In the genomic region with DNA sequence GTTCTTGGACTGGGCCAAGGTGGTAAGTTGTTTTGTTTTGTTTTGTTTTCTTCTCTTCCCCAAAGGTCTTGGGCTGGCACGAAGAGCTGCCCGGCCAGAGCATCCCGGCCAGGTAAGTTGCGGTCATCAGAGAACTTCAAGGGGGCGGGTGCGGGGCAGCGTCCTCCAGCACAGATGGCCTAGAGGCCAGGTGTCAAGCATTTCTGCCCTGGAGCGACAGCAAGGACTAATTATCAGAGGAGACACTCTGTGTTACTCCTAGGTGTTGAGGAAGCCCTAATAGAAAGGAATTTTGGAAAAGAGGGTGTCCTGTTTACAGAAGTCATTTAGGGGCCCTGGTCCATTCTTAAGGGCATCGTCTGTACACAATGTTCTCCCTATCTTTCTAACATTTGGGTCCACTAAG, we compare ENCODE assay signal across 8 cellular contexts. TPM values are rescaled to one million over a fixed set of nuclear protein-coding genes. Genes with fewer than 3 reads are reported as not detected.
A peak's percentile ranks its signal among the peaks of the same experiment; 100 is the strongest.
DNase-seq lines count a peak whose midpoint lies in the region; ATAC-seq and TF ChIP-seq lines count a peak whose summit lies in the region.

No MANE protein-coding gene starts in this region.

- H3K4me1 ChIP-seq in CD4-positive, alpha-beta memory T cell (ENCODE audit: insufficient read depth, low read length) = peaks cover 21% of the 10 kb centered on the region
- no peaks in the 10 kb centered on the region for H3K4me1 ChIP-seq in endodermal cell (ENCODE audit: control insufficient read depth, insufficient read depth, low read length)

- H3K27me3 ChIP-seq in CD4-positive, alpha-beta memory T cell (ENCODE audit: insufficient read depth, low read length) = peaks cover 2% of the 10 kb centered on the region
- peaks cover 12% of the 10 kb centered on the region for H3K27me3 ChIP-seq in endodermal cell (ENCODE audit: control insufficient read depth, insufficient read depth, low read length, poor library complexity, severe bottlenecking)

- no peaks in the 10 kb centered on the region for H3K36me3 Mint-ChIP-seq in CD4-positive, alpha-beta memory T cell
- peaks cover 5% of the 10 kb centered on the region for H3K36me3 Mint-ChIP-seq in endodermal cell (ENCODE audit: low read depth)
- H3K36me3 Mint-ChIP-seq in neural crest cell (ENCODE audit: low read depth) = peaks cover 10% of the 10 kb centered on the region

- no peak overlapping the region for H3K4me3 ChIP-seq in CD4-positive, alpha-beta memory T cell (ENCODE audit: low read length in 2 of 2)
- peak overlapping the region; percentile 97 for H3K4me3 ChIP-seq in endodermal cell (ENCODE audit: low read length)

- H3K4me1 Mint-ChIP-seq in CD4-positive, alpha-beta memory T cell = peaks cover 12 to 23% (median 18%) of the 10 kb centered on the region in 4 donors
- H3K4me1 Mint-ChIP-seq in endodermal cell (peaks cover 12% of the 10 kb centered on the region), neural crest cell (peaks cover 46% of the 10 kb centered on the region)

- peaks cover 0 to 4% (median under 1%) of the 10 kb centered on the region in 8 donors for H3K9me3 Mint-ChIP-seq in CD4-positive, alpha-beta memory T cell
- H3K9me3 Mint-ChIP-seq in endodermal cell (no peaks in the 10 kb centered on the region), neural crest cell (peaks cover 2% of the 10 kb centered on the region)

- TF ChIP-seq CTCF in endodermal cell (conservative IDR thresholded peaks at IDR 0.05) (no peak), neural crest cell (conservative IDR thresholded peaks at IDR 0.05) (no peak)

- H3K36me3 ChIP-seq in CD4-positive, alpha-beta memory T cell (ENCODE audit: insufficient read depth, low read length) = no peaks in the 10 kb centered on the region
- no peaks in the 10 kb centered on the region for H3K36me3 ChIP-seq in endodermal cell (ENCODE audit: control insufficient read depth, insufficient read depth, low read length)

- H3K27ac Mint-ChIP-seq in CD4-positive, alpha-beta memory T cell = no peak overlapping the region
- peak overlapping the region; percentile 67 for H3K27ac Mint-ChIP-seq in endodermal cell
- peak overlapping the region; percentile 99 for H3K27ac Mint-ChIP-seq in neural crest cell (ENCODE audit: unreplicated experiment)

- POLR2A ChIA-PET in CD4-positive, alpha-beta memory T cell (lab: Charles Lee; ENCODE audit: partially characterized antibody) = no interaction called here

- ATAC-seq in GM21447 (IDR thresholded peaks at IDR 0.05; ENCODE audit: unreplicated experiment) = no peak
- no peak for ATAC-seq in GM21576 (IDR thresholded peaks at IDR 0.05; ENCODE audit: unreplicated experiment)
- ATAC-seq in HG03571 (IDR thresholded peaks at IDR 0.05; ENCODE audit: unreplicated experiment) = no peak

- intact Hi-C loops in CD4-positive, alpha-beta memory T cell (cut with micrococcal nuclease) = no loop called here

- H3K9me3 ChIP-seq in CD4-positive, alpha-beta memory T cell (ENCODE audit: control insufficient read depth in 1 of 2, low read length in 2 of 2) = no peaks in the 10 kb centered on the region
- H3K9me3 ChIP-seq in endodermal cell (ENCODE audit: control insufficient read depth, low read length) = no peaks in the 10 kb centered on the region

- no peak for DNase-seq in CD4-positive, alpha-beta memory T cell
- DNase-seq in NCI-H345 treated with DMSO at 0.1 percent for 48 hours (lab: John Stamatoyannopoulos, UW; ENCODE audit: unreplicated experiment) (peak; percentile 36), endodermal cell (no peak), neural crest cell (ENCODE audit: low read depth, low spot score) (no peak), SKM-1 (lab: John Stamatoyannopoulos, UW; ENCODE audit: unreplicated experiment) (no peak)

- peaks cover 24 to 26% of the 10 kb centered on the region in 2 donors for H3K27me3 Mint-ChIP-seq in CD4-positive, alpha-beta memory T cell
- H3K27me3 Mint-ChIP-seq in endodermal cell (ENCODE audit: insufficient read depth) (peaks cover 35% of the 10 kb centered on the region), neural crest cell (ENCODE audit: low read depth) (peaks cover 3% of the 10 kb centered on the region)

- peak overlapping the region in 7 of 8 donors; percentile 74 to 81 (median 78) for H3K4me3 Mint-ChIP-seq in CD4-positive, alpha-beta memory T cell
- H3K4me3 Mint-ChIP-seq in endodermal cell (peak overlapping the region; percentile 77), neural crest cell (peak overlapping the region; percentile 99)

- no peak overlapping the region for H3K27ac ChIP-seq in CD4-positive, alpha-beta memory T cell (ENCODE audit: low read depth, low read length)
- H3K27ac ChIP-seq in endodermal cell (ENCODE audit: low read depth, low read length) = peak overlapping the region; percentile 100

- peak overlapping the region; percentile 86 for H3K9ac ChIP-seq in endodermal cell (ENCODE audit: extremely low read depth, low read length, poor library complexity, severe bottlenecking)

- CTCF ChIA-PET in CD4-positive, alpha-beta memory T cell (lab: Charles Lee; ENCODE audit: partially characterized antibody) = no interaction called here

- 0 to 15% methylated on average over 1 to 9 of the region's 9 CpGs for WGBS in endodermal cell (ENCODE audit: insufficient coverage in 1 of 2, insufficient read length in 1 of 2), 2 experiments

RNA-seq across cellular contexts. Expression of gene ITGB8, which starts 1.2 kb away (rescaled TPM):
- under 1 TPM; 0.11 to 0.12 TPM for total RNA-seq in CD4-positive, alpha-beta memory T cell
- not detected for polyA plus RNA-seq in CD4-positive, alpha-beta memory T cell
- total RNA-seq in endodermal cell = 1 to 10 TPM; 6.5 to 7.6 TPM
- polyA plus RNA-seq in endodermal cell (2013, experiment 1 of 2) = 16.1 TPM
- 14.6 TPM for polyA plus RNA-seq in endodermal cell (2013, experiment 2 of 2)
- total RNA-seq in neural crest cell = 18.2 and 19.9 TPM in 2 replicates

Comparison
In these comparisons a context has a peak if more than half of its experiments do, and no peak if none do; other contexts are left out.
1. H3K27ac Mint-ChIP-seq: peak in endodermal cell (single experiment) and neural crest cell (single experiment); none in CD4-positive, alpha-beta memory T cell (0 of 7).
2. RNA of gene ITGB8, which starts 1.2 kb away (total RNA-seq): 18.2 to 19.9 TPM in neural crest cell and 6.5 to 7.6 TPM in endodermal cell; 0.11 to 0.12 TPM in CD4-positive, alpha-beta memory T cell; every median in the first group is over 4 times any median in the second.
3. Peak in every context shown above with its lines, with median percentiles within 50 percentile points of each other: H3K4me3 Mint-ChIP-seq.